In the genomic region with DNA sequence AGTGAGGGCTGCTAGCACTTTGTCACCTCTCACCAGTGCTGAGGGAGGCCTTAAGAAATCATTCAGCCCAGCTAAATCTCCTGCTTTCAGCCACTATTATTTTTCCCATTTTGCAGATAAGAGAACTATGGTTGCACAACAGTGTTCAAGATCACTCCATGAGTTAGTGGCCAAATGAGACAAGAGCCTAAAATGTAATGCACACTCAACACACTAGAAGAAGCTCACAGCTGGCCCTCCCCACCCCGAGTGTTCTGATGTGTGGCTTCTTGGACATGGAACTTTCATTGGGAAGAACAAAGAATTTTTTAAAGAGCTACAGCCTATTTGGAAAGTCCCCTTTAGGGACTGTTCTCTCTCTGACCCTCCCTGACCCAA, we compare ENCODE assay signal across 21 cellular contexts. TPM values are rescaled to one million over a fixed set of nuclear protein-coding genes. Genes with fewer than 3 reads are reported as not detected.
"Had no signal": no experiment of that assay in that cellular context is flagged by ENCODE, and none has a peak within 500 bp of the region (broad histone marks: within the 10 kb centered on the region; RNA-seq: fewer than 3 reads in every experiment).

No MANE protein-coding gene starts in this region.

- H3K4me1 ChIP-seq: esophagus squamous epithelium, pancreas, right lobe of liver, suprapubic skin, thyroid gland had no signal

- H3K4me3 ChIP-seq: esophagus squamous epithelium, lung, pancreas, right lobe of liver, suprapubic skin, thyroid gland had no signal

- H3K27me3 ChIP-seq: esophagus squamous epithelium, pancreas, right lobe of liver, suprapubic skin, thyroid gland had no signal

- H3K9me3 ChIP-seq: esophagus squamous epithelium, pancreas, right lobe of liver, suprapubic skin, thyroid gland had no signal

- ATAC-seq: effector memory CD8-positive, alpha-beta T cell; left lobe of liver; pancreas; right lobe of liver; stimulated activated effector memory CD8-positive, alpha-beta T cell treated with anti-CD3 and anti-CD28 coated beads, Interleukin-12 subunit alpha, Interleukin-12 subunit beta, amount 100 ng/mL, for 72 hours; stimulated activated naive CD8-positive, alpha-beta T cell treated with anti-CD3 and anti-CD28 coated beads, Interleukin-15, Interleukin-2, amounts not matched to agents 100 U/mL and 50 U/mL, for 24 hours had no signal

- DNase-seq: effector memory CD8-positive, alpha-beta T cell; esophagus squamous epithelium; foreskin melanocyte; head of caudate nucleus; hypothalamus; kidney glomerular epithelial cell; mesendoderm; naive B cell; occipital lobe; right lobe of liver; stimulated activated CD4-positive, alpha-beta T cell treated with anti-CD3 and anti-CD28 coated beads, Interleukin-4, amount 100 ng/mL, for 1 hour; stimulated activated CD8-positive, alpha-beta memory T cell treated with anti-CD3 and anti-CD28 coated beads, Interleukin-4, amount 100 ng/mL, for 48 hours; stimulated activated naive CD8-positive, alpha-beta T cell treated with anti-CD3 and anti-CD28 coated beads, Interleukin-15, Interleukin-2, amounts not matched to agents 100 U/mL and 50 U/mL, for 24 hours; thyroid gland had no signal

- H3K27ac ChIP-seq: esophagus squamous epithelium, pancreas, right lobe of liver, suprapubic skin, thyroid gland had no signal

- H3K36me3 ChIP-seq: esophagus squamous epithelium, pancreas, right lobe of liver, suprapubic skin, thyroid gland had no signal

RNA-seq across cellular contexts. Expression of gene CT47C1, which starts 44.1 kb away (rescaled TPM):
- total RNA-seq: epithelial cell of proximal tubule, esophagus squamous epithelium, left lobe of liver, lung, occipital lobe, pancreas, progenitor cell of endocrine pancreas, right lobe of liver, suprapubic skin, thyroid gland had no signal
